Comparison of ENCODE assay signal across 1 cellular context in the genomic region with DNA sequence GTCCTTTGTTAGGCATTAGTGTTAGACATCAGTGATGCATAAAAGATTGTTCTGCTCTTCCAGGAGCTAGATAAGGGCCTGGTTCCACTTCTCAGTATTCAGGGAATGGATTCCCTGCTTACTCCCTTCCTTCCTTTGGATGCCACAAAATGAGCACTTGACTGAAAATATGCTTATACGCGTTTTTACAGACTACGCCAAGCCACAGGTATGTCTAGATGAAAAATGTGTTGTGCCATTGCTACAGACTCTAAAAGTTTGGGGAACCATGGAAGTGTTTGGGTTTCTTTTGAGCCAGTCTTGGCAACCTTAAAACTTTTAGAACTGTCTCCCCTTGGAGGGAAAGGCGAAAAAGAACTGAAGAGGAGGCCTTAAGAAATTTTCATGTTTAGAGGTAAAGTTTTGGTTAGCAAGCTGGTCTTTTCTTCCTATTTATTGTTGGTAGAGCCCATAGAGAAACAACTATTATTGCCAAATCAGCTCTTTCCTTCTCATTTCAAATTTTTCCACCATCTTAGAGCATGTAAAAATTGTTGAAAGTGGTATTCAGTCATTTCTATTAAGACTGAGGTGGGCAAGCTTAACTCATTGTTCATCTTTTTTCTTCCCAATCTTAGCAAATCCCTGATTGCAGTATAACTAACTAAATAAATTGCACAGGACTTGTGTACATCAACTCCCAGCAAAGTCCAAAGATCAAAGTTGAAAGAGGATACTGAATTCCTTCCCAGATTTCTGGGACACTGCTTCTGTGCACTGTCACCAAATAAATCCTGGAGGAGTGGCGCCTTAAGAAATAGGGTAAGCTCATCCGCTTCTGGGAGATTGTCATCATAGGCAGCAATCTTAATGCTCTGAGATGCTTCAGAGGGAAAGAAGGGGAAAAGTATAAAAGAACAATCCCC.
TF ChIP-seq lines count a peak whose summit lies in the region.

No MANE protein-coding gene starts in this region.

TF ChIP-seq in SK-N-SH, 30 proteins besides CTCF, POLR2A, EP300 and RAD21:
- no peak for TF ChIP-seq NFIC (IDR thresholded peaks at IDR 0.05; ENCODE audit: borderline replicate concordance)
TF ChIP-seq in SK-N-SH: peak in this region for 0.
